In the genomic region with DNA sequence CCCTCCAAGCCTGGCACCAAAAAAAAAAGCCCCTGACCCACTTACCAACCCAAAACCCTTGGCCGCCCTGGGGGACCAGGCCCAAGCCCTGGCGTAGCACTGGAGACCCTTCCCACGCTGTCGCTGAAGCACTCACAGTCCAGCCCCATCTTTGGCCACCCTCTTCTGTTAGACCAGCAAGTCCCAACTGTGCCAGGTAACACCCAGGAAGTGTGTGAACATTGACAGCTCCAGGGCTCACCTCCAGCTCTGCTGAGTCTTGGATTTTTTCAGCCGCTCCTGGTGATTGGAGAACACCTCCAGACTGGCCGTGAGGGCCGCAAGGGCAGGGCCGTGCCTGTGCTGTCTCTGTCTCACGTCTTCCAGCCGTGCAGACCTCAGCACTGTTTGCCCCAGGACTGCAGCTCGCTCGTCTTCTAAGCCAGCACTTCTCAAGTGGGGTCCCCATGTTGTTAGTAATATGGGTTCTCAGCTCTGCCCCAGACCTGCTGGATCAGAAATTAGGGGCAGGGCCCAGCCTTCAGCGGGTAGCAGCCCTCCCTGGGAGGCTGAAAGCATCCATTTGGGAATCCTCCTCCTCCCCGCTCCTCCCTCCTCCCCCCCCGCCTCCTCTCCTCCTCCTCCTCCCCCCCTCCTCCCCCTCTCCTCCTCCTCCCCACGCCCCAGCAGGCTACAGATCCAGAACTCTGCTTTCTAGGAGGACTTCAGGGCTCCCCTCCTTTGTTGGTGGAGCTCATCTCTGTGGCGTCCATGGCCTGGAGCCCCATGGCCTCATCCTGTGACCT, we compare ENCODE assay signal across 15 cellular contexts. TPM values are rescaled to one million over a fixed set of nuclear protein-coding genes. Genes with fewer than 3 reads are reported as not detected.
DNase-seq lines count a peak whose midpoint lies in the region; ATAC-seq and TF ChIP-seq lines count a peak whose summit lies in the region.
"Had no signal": no experiment of that assay in that cellular context is flagged by ENCODE, and none has a peak within 500 bp of the region (broad histone marks: within the 10 kb centered on the region; RNA-seq: fewer than 3 reads in every experiment).

No MANE protein-coding gene starts in this region.

- CTCF ChIA-PET in activated CD4-positive, alpha-beta T cell treated with anti-CD3 and anti-CD28 coated beads, Interleukin-2, amount 10 ng/mL, durations not matched to agents 7 days and 5 days (lab: Charles Lee): no interaction called here
- CTCF ChIA-PET in IMR-90 (lab: Yijun Ruan, JAX): interaction anchor here (0.6 kb wide), 1 partner anchor 81 kb away, joined by 8 read pairs; no protein-coding TSS in a partner anchor

- peak; percentile 4 for DNase-seq in activated CD4-positive, alpha-beta T cell treated with anti-CD3 and anti-CD28 coated beads, Interleukin-2, amount 10 ng/mL, durations not matched to agents 7 days and 5 days
- DNase-seq in activated CD4-positive, alpha-beta T cell treated with anti-CD3 and anti-CD28 coated beads for 1 hour: no peak
- DNase-seq in IMR-90: no peak
- DNase-seq in esophagus muscularis mucosa (ENCODE audit: extremely low spot score): peak; percentile 72
- DNase-seq in trophoblast cell: no peak
- DNase-seq in H4 (ENCODE audit: low spot score): no peak
- DNase-seq in amygdala (lab: John Stamatoyannopoulos, UW): no peak
- DNase-seq: activated CD4-positive, alpha-beta T cell treated with anti-CD3 and anti-CD28 coated beads, Interleukin-2, amount 50 U/mL, for 1 hour; CD4-positive, alpha-beta memory T cell; NCI-H1048; stimulated activated CD4-positive, alpha-beta T cell treated with anti-CD3 and anti-CD28 coated beads, Interleukin-2, amount 100 ng/mL, for 48 hours; T-helper 2 cell had no signal

- peak overlapping the region; percentile 16 for H4K12ac ChIP-seq in trophoblast cell (ENCODE audit: low read depth, low read length)

- H3K4ac ChIP-seq in IMR-90 (ENCODE audit: low read depth, low read length) (no peak overlapping the region), trophoblast cell (ENCODE audit: low read depth, low read length) (no peak overlapping the region)

- H3K9me3 ChIP-seq in IMR-90 (ENCODE audit: control insufficient read depth, insufficient read depth, low read length) (no peaks in the 10 kb centered on the region), esophagus muscularis mucosa (no peaks in the 10 kb centered on the region), trophoblast cell (ENCODE audit: insufficient read depth, low read depth, low read length) (no peaks in the 10 kb centered on the region)
- H3K9me3 ChIP-seq: A549 had no signal

- no peak overlapping the region for H2BK12ac ChIP-seq in trophoblast cell (ENCODE audit: low read length)

- H4K20me1 ChIP-seq in IMR-90 (ENCODE audit: insufficient read depth, low read length): no peaks in the 10 kb centered on the region

- H2AK9ac ChIP-seq in IMR-90 (replicated peaks; ENCODE audit: low read depth, low read length, poor library complexity): peak overlapping the region; percentile 3

- H3K4me1 ChIP-seq in IMR-90 (ENCODE audit: control insufficient read depth, insufficient read depth, low read length): no peaks in the 10 kb centered on the region
- H3K4me1 ChIP-seq in esophagus muscularis mucosa: peaks cover 0 to 5% (median 0%) of the 10 kb centered on the region in 4 donors
- peaks cover 2 to 7% of the 10 kb centered on the region in 2 experiments for H3K4me1 ChIP-seq in trophoblast cell (ENCODE audit: control insufficient read depth in 1 of 2, insufficient read depth in 2 of 2, low read length in 2 of 2)
- H3K4me1 ChIP-seq: A549 had no signal

- H3K4me2 ChIP-seq in IMR-90 (ENCODE audit: low read depth, low read length) (no peak overlapping the region), trophoblast cell (ENCODE audit: low read length) (no peak overlapping the region)
- H3K4me2 ChIP-seq: A549 had no signal

- 70% methylated on average over 8 of the region's 17 CpGs; no CpG with 5 or more reads in 1 of the 2 experiments for whole genome bisulfite sequencing in IMR-90 (ENCODE audit: extremely low coverage in 2 of 2, insufficient read length in 1 of 2), 2 experiments
- 83% methylated on average over 16 of the region's 17 CpGs for WGBS in esophagus muscularis mucosa
- no CpG with 5 or more reads among the region's 17 CpGs for WGBS in trophoblast cell (ENCODE audit: extremely low coverage, insufficient coverage, insufficient read length)

- H2BK5ac ChIP-seq in IMR-90 (ENCODE audit: low read depth, low read length, poor library complexity, severe bottlenecking): no peak overlapping the region
- no peak overlapping the region for H2BK5ac ChIP-seq in trophoblast cell (ENCODE audit: low read depth, low read length, poor library complexity)

- H3K36me3 Mint-ChIP-seq in activated CD4-positive, alpha-beta T cell treated with anti-CD3 and anti-CD28 coated beads, Interleukin-2, amount 10 ng/mL, durations not matched to agents 7 days and 5 days (ENCODE audit: low read depth): no peaks in the 10 kb centered on the region

- no peak for TF ChIP-seq EP300 in esophagus muscularis mucosa (IDR thresholded peaks at IDR 0.05)

- no peak for ATAC-seq in IMR-90 (ENCODE audit: low read depth)
- no peak for ATAC-seq in GM18519 (IDR thresholded peaks at IDR 0.05; ENCODE audit: low FRiP score, unreplicated experiment)
- ATAC-seq: A549 had no signal

- H3K14ac ChIP-seq in IMR-90 (replicated peaks; ENCODE audit: low read depth, low read length): no peak overlapping the region
- no peak overlapping the region for H3K14ac ChIP-seq in trophoblast cell (ENCODE audit: low read length)

- H3K56ac ChIP-seq in IMR-90 (ENCODE audit: extremely low read depth, insufficient read depth, low read length): peak overlapping the region; percentile 17; the same call in 1 of the 2 replicates

- no peaks in the 10 kb centered on the region for H3K79me2 ChIP-seq in trophoblast cell (ENCODE audit: control insufficient read depth, insufficient read depth, low read length, poor library complexity)

- no peak overlapping the region for H4K5ac ChIP-seq in IMR-90 (ENCODE audit: low read depth, low read length)

- in situ Hi-C loops in IMR-90 (cut with MboI; ENCODE audit: low sequenced_read_pairs): no loop called here

- H3K79me1 ChIP-seq in IMR-90 (ENCODE audit: low read depth in 1 of 2, low read length in 2 of 2) (no peaks in the 10 kb centered on the region), trophoblast cell (ENCODE audit: low read length) (no peaks in the 10 kb centered on the region)

- no peak overlapping the region for H3K23ac ChIP-seq in IMR-90 (ENCODE audit: low read depth, low read length)
- H3K23ac ChIP-seq in trophoblast cell (ENCODE audit: low read length): no peak overlapping the region

- no peaks in the 10 kb centered on the region for H3K9me1 ChIP-seq in IMR-90 (ENCODE audit: insufficient read depth, low read length)

- H3K27ac ChIP-seq in IMR-90 (ENCODE audit: insufficient read depth, low read length) (no peak overlapping the region), esophagus muscularis mucosa (replicated peaks in 1 of 4) (no peak overlapping the region), trophoblast cell (ENCODE audit: low read depth, low read length) (no peak overlapping the region)
- H3K27ac ChIP-seq: A549 had no signal

- no peak for TF ChIP-seq CTCF in IMR-90 (conservative IDR thresholded peaks at IDR 0.05; ENCODE audit: low read depth, low read length)
- TF ChIP-seq CTCF in esophagus muscularis mucosa (IDR thresholded peaks at IDR 0.05): no peak

- dilution Hi-C loops in IMR-90 (cut with HindIII; ENCODE audit: low sequenced_read_pairs, unreplicated experiment): no loop called here

- H3K9me3 Mint-ChIP-seq in activated CD4-positive, alpha-beta T cell treated with anti-CD3 and anti-CD28 coated beads, Interleukin-2, amount 10 ng/mL, durations not matched to agents 7 days and 5 days: no peaks in the 10 kb centered on the region
- H3K9me3 Mint-ChIP-seq: activated naive CD4-positive, alpha-beta T cell treated with anti-CD3 and anti-CD28 coated beads, Interleukin-2, amount 50 U/mL, for 24 hours had no signal

- no peak overlapping the region for H2BK20ac ChIP-seq in IMR-90 (ENCODE audit: low read depth, low read length)

- H2AK5ac ChIP-seq in IMR-90 (ENCODE audit: low read depth, low read length) (no peak overlapping the region), trophoblast cell (ENCODE audit: low read length) (no peak overlapping the region)

- POLR2A ChIA-PET in activated CD4-positive, alpha-beta T cell treated with anti-CD3 and anti-CD28 coated beads, Interleukin-2, amount 10 ng/mL, durations not matched to agents 7 days and 5 days (lab: Charles Lee): no interaction called here
- POLR2A ChIA-PET in IMR-90 (lab: Charles Lee; ENCODE audit: unreplicated experiment): no interaction called here

- H2BK15ac ChIP-seq in IMR-90 (ENCODE audit: low read depth, low read length): no peak overlapping the region

- TF ChIP-seq POLR2A in IMR-90 (IDR thresholded peaks at IDR 0.05; ENCODE audit: low read depth, low read length) (no peak), esophagus muscularis mucosa (IDR thresholded peaks at IDR 0.05; ENCODE audit: low read depth) (no peak)

- no peak overlapping the region for H4K8ac ChIP-seq in IMR-90 (ENCODE audit: low read depth in 2 of 2, low read length in 2 of 2)
- H4K8ac ChIP-seq in trophoblast cell (ENCODE audit: low read depth, low read length): no peak overlapping the region

- H2BK120ac ChIP-seq in IMR-90 (ENCODE audit: low read depth, low read length) (no peak overlapping the region), trophoblast cell (ENCODE audit: insufficient read depth, low read length, poor library complexity) (no peak overlapping the region)

- H3K27me3 ChIP-seq in IMR-90 (ENCODE audit: control insufficient read depth, insufficient read depth, low read length): no peaks in the 10 kb centered on the region
- no peaks in the 10 kb centered on the region for H3K27me3 ChIP-seq in esophagus muscularis mucosa
- H3K27me3 ChIP-seq in trophoblast cell (ENCODE audit: insufficient read depth, low read length): no peaks in the 10 kb centered on the region

- H3K4me3 ChIP-seq in IMR-90 (ENCODE audit: insufficient read depth, low read depth, low read length) (no peak overlapping the region), esophagus muscularis mucosa (no peak overlapping the region), trophoblast cell (ENCODE audit: low read depth, low read length) (no peak overlapping the region)
- H3K4me3 ChIP-seq: A549 had no signal

- no peak overlapping the region for H3K4me3 Mint-ChIP-seq in activated CD4-positive, alpha-beta T cell treated with anti-CD3 and anti-CD28 coated beads, Interleukin-2, amount 10 ng/mL, durations not matched to agents 7 days and 5 days
- H3K4me3 Mint-ChIP-seq: activated naive CD4-positive, alpha-beta T cell treated with anti-CD3 and anti-CD28 coated beads, Interleukin-2, amount 50 U/mL, for 24 hours; CD4-positive, alpha-beta memory T cell had no signal

- H3K4me1 Mint-ChIP-seq in activated CD4-positive, alpha-beta T cell treated with anti-CD3 and anti-CD28 coated beads, Interleukin-2, amount 10 ng/mL, durations not matched to agents 7 days and 5 days: no peaks in the 10 kb centered on the region
- H3K4me1 Mint-ChIP-seq: activated naive CD4-positive, alpha-beta T cell treated with anti-CD3 and anti-CD28 coated beads, Interleukin-2, amount 50 U/mL, for 24 hours had no signal

- no peaks in the 10 kb centered on the region for H3K27me3 Mint-ChIP-seq in activated CD4-positive, alpha-beta T cell treated with anti-CD3 and anti-CD28 coated beads, Interleukin-2, amount 10 ng/mL, durations not matched to agents 7 days and 5 days
- H3K27me3 Mint-ChIP-seq: activated naive CD4-positive, alpha-beta T cell treated with anti-CD3 and anti-CD28 coated beads, Interleukin-2, amount 50 U/mL, for 24 hours; CD4-positive, alpha-beta memory T cell had no signal

- H4K91ac ChIP-seq in IMR-90 (ENCODE audit: insufficient read depth, low read depth, low read length): no peak overlapping the region
- no peak overlapping the region for H4K91ac ChIP-seq in trophoblast cell (ENCODE audit: low read depth, low read length)

- H3K9ac ChIP-seq in IMR-90 (ENCODE audit: low read depth, low read length): no peak overlapping the region
- H3K9ac ChIP-seq in trophoblast cell (ENCODE audit: low read length): no peak overlapping the region

- TF ChIP-seq RAD21 in IMR-90 (IDR thresholded peaks at IDR 0.05; ENCODE audit: low read length): no peak

- H3K27ac Mint-ChIP-seq in activated CD4-positive, alpha-beta T cell treated with anti-CD3 and anti-CD28 coated beads, Interleukin-2, amount 10 ng/mL, durations not matched to agents 7 days and 5 days: no peak overlapping the region
- H3K27ac Mint-ChIP-seq: activated naive CD4-positive, alpha-beta T cell treated with anti-CD3 and anti-CD28 coated beads, Interleukin-2, amount 50 U/mL, for 24 hours; CD4-positive, alpha-beta memory T cell had no signal

- H2AFZ ChIP-seq in IMR-90 (replicated peaks; ENCODE audit: low read length, poor library complexity): peak overlapping the region; percentile 49
- H2AFZ ChIP-seq in trophoblast cell (ENCODE audit: insufficient read depth, low read length, poor library complexity): no peak overlapping the region

- intact Hi-C loops in IMR-90 (cut with micrococcal nuclease): no loop called here
- intact Hi-C loops in esophagus muscularis mucosa (cut with DNase I): no loop called here

- H3K18ac ChIP-seq in IMR-90 (ENCODE audit: low read depth, low read length) (no peak overlapping the region), trophoblast cell (ENCODE audit: low read length) (no peak overlapping the region)

- no peaks in the 10 kb centered on the region for H3K36me3 ChIP-seq in IMR-90 (ENCODE audit: control insufficient read depth, insufficient read depth, low read length)
- H3K36me3 ChIP-seq in esophagus muscularis mucosa: peaks cover 15 to 85% (median 44%) of the 10 kb centered on the region in 4 donors
- peaks cover 2 to 6% of the 10 kb centered on the region in 2 experiments for H3K36me3 ChIP-seq in trophoblast cell (ENCODE audit: control insufficient read depth in 1 of 2, insufficient read depth in 2 of 2, low read length in 2 of 2)

- BruUV-seq in IMR-90 (replicated peaks; lab: Mats Ljungman, UMichigan): no TSS peak

RNA-seq across cellular contexts. Expression of a gene that starts 18.1 kb away (rescaled TPM):
- total RNA-seq in activated CD4-positive, alpha-beta T cell treated with anti-CD3 and anti-CD28 coated beads, Interleukin-2, amount 10 ng/mL, durations not matched to agents 7 days and 5 days: 10 to 100 TPM; 28.7 to 30.7 TPM
- total RNA-seq in IMR-90 (2012; rRNA removed) (6.3 and 7.2 TPM in 2 replicates), esophagus muscularis mucosa (10 to 100 TPM; 29.0 to 59.0 (median 50.5) TPM)
- 10.4 and 10.7 TPM in 2 replicates for polyA plus RNA-seq in IMR-90 (2012; rRNA removed)
- 7.4 and 8.5 TPM in 2 replicates for polyA plus RNA-seq in IMR-90 (2012; cell fraction: cytosol; rRNA removed)
- 61.8 and 109 TPM in 2 replicates for polyA plus RNA-seq in IMR-90 (2012; cell fraction: nucleus; rRNA removed; ENCODE audit: low replicate concordance)
- 11.3 and 12.1 TPM in 2 replicates for polyA plus RNA-seq in trophoblast cell (2013)
- total RNA-seq in H4 (2014; rRNA removed; shearing (Covaris generic)): 0.95 and 1.1 TPM in 2 replicates

RNA-seq across cellular contexts. Expression of a gene that starts 59.6 kb away (rescaled TPM):
- total RNA-seq in activated CD4-positive, alpha-beta T cell treated with anti-CD3 and anti-CD28 coated beads, Interleukin-2, amount 10 ng/mL, durations not matched to agents 7 days and 5 days: 100 to 1,000 TPM; 163 to 173 TPM
- 26.9 and 29.4 TPM in 2 replicates for total RNA-seq in IMR-90 (2012; rRNA removed)
- 48.5 and 58.2 TPM in 2 replicates for polyA plus RNA-seq in IMR-90 (2012; rRNA removed)
- polyA plus RNA-seq in IMR-90 (2012; cell fraction: cytosol; rRNA removed): 17.4 and 21.0 TPM in 2 replicates
- polyA plus RNA-seq in IMR-90 (2012; cell fraction: nucleus; rRNA removed; ENCODE audit: low replicate concordance): 118 and 306 TPM in 2 replicates
- total RNA-seq in esophagus muscularis mucosa: 10 to 100 TPM; 36.6 to 57.7 (median 43.5) TPM
- polyA plus RNA-seq in trophoblast cell (2013): 26.9 and 28.5 TPM in 2 replicates
- total RNA-seq in H4 (2014; rRNA removed; shearing (Covaris generic)): 6.1 and 8.8 TPM in 2 replicates

Comparison
In these comparisons a context has a peak if more than half of its experiments do, and no peak if none do; other contexts are left out.
1. DNase-seq: peak in activated CD4-positive, alpha-beta T cell treated with anti-CD3 and anti-CD28 coated beads, Interleukin-2, amount 10 ng/mL, durations not matched to agents 7 days and 5 days (single experiment) and esophagus muscularis mucosa (single experiment); none in activated CD4-positive, alpha-beta T cell treated with anti-CD3 and anti-CD28 coated beads for 1 hour (single experiment), IMR-90 (single experiment), trophoblast cell (0 of 2), H4 (single experiment) and amygdala (0 of 56).